8 cellular contexts compared by ENCODE assay signal in genomic region chr16:50245417-50246298, GRCh38. TPM values are rescaled to one million over a fixed set of nuclear protein-coding genes. Genes with fewer than 3 reads are reported as not detected.
DNase-seq lines count a peak whose midpoint lies in the region; ATAC-seq and TF ChIP-seq lines count a peak whose summit lies in the region.

No MANE protein-coding gene starts in this region.

- H3K27ac ChIP-seq in OCI-LY7 (ENCODE audit: low read depth, low read length, poor library complexity, severe bottlenecking) (no peak overlapping the region), parathyroid adenoma (no peak overlapping the region)

- POLR2A ChIA-PET in OCI-LY7 (lab: Charles Lee) = no interaction called here

- H3K4me1 ChIP-seq in OCI-LY7 (ENCODE audit: insufficient read depth, low read length, poor library complexity, severe bottlenecking) (no peaks in the 10 kb centered on the region), parathyroid adenoma (no peaks in the 10 kb centered on the region)

- TF ChIP-seq CTCF in OCI-LY7 (conservative IDR thresholded peaks at IDR 0.05; ENCODE audit: low read length) (no peak), glutamatergic neuron (IDR thresholded peaks at IDR 0.05; ENCODE audit: partially characterized antibody, unreplicated experiment) (peak; percentile 9), parathyroid adenoma (IDR thresholded peaks at IDR 0.05) (no peak)

- H2AFZ ChIP-seq in OCI-LY7 (ENCODE audit: low read length) (peak overlapping the region; percentile 76; the same call in 1 of the 2 replicates), parathyroid adenoma (peak overlapping the region; percentile 78)

- DNase-seq in NOMO-1 (lab: John Stamatoyannopoulos, UW; ENCODE audit: unreplicated experiment in 2 of 2) (peak; percentile 38 to 46), NOMO-1 treated with dmso at 0.1 percent for 144 hours (lab: John Stamatoyannopoulos, UW; ENCODE audit: unreplicated experiment) (no peak), OCI-LY7 (ENCODE audit: low spot score) (peak; percentile 57), glutamatergic neuron (peak; percentile 61), COR-L47 (lab: John Stamatoyannopoulos, UW) (no peak)
- DNase-seq in activated effector memory CD4-positive, alpha-beta T cell treated with anti-CD3 and anti-CD28 coated beads, Interleukin-2, amount 50 U/mL, for 16 hours = peak; percentile 85

- H3K4me3 ChIP-seq in OCI-LY7 (ENCODE audit: low read depth, low read length, poor library complexity, severe bottlenecking) (peak overlapping the region; percentile 67), parathyroid adenoma (ENCODE audit: low read depth, low read length) (peak overlapping the region; percentile 43)

- peak overlapping the region; percentile 38 for H3K4me3 Mint-ChIP-seq in glutamatergic neuron (ENCODE audit: unreplicated experiment)

- no TSS peak for BruUV-seq in OCI-LY7 (replicated peaks; lab: Mats Ljungman, UMichigan)

- peak; percentile 55 for ATAC-seq in HG02938 (IDR thresholded peaks at IDR 0.05; ENCODE audit: unreplicated experiment)

- H3K27ac Mint-ChIP-seq in glutamatergic neuron (ENCODE audit: unreplicated experiment) = no peak overlapping the region

- CTCF ChIA-PET in OCI-LY7 (lab: Charles Lee; ENCODE audit: unreplicated experiment) = no interaction called here

- H4K20me1 ChIP-seq in OCI-LY7 (ENCODE audit: insufficient read depth, low read length) = no peaks in the 10 kb centered on the region

- no peaks in the 10 kb centered on the region for H3K36me3 Mint-ChIP-seq in glutamatergic neuron (ENCODE audit: unreplicated experiment)

- H3K27me3 ChIP-seq in parathyroid adenoma (ENCODE audit: control insufficient read depth, insufficient read depth, low read length) = no peaks in the 10 kb centered on the region

- peak overlapping the region; percentile 77 for H3K4me2 ChIP-seq in OCI-LY7 (ENCODE audit: low read length)
- peak overlapping the region; percentile 55 for H3K4me2 ChIP-seq in parathyroid adenoma (ENCODE audit: low read length)

- intact Hi-C loops in OCI-LY7 (cut with micrococcal nuclease; ENCODE audit: unreplicated experiment) = no loop called here

- H3K79me2 ChIP-seq in OCI-LY7 (ENCODE audit: insufficient read depth, low read depth, low read length) (no peaks in the 10 kb centered on the region), parathyroid adenoma (no peaks in the 10 kb centered on the region)

- no peaks in the 10 kb centered on the region for H3K9me2 ChIP-seq in OCI-LY7 (ENCODE audit: insufficient read depth, low read length)

- H3K36me3 ChIP-seq in OCI-LY7 (ENCODE audit: insufficient read depth, low read length) = no peaks in the 10 kb centered on the region
- no peaks in the 10 kb centered on the region for H3K36me3 ChIP-seq in parathyroid adenoma (ENCODE audit: control insufficient read depth, insufficient read depth, low read length)

- H3K9me3 ChIP-seq in OCI-LY7 (ENCODE audit: low read length) (no peaks in the 10 kb centered on the region), parathyroid adenoma (ENCODE audit: control insufficient read depth, low read length) (no peaks in the 10 kb centered on the region)

- H3K27me3 Mint-ChIP-seq in glutamatergic neuron (ENCODE audit: unreplicated experiment) = peaks cover 8% of the 10 kb centered on the region

- peaks cover 4% of the 10 kb centered on the region for H3K9me3 Mint-ChIP-seq in glutamatergic neuron (ENCODE audit: unreplicated experiment)

- peaks cover 8% of the 10 kb centered on the region for H3K4me1 Mint-ChIP-seq in glutamatergic neuron (ENCODE audit: low read depth, unreplicated experiment)

- no peak overlapping the region for H3K9ac ChIP-seq in parathyroid adenoma

RNA-seq across cellular contexts. Expression of gene ADCY7, which starts 20.7 kb away (rescaled TPM):
- total RNA-seq in OCI-LY7 (2014; rRNA removed; shearing (Covaris generic)) = 36.9 and 49.9 TPM in 2 replicates
- 62.0 and 77.7 TPM in 2 replicates for total RNA-seq in OCI-LY7 (2022)
- total RNA-seq in glutamatergic neuron (ENCODE audit: unreplicated experiment) = 16.7 TPM

Comparison
In these comparisons a context has a peak if more than half of its experiments do, and no peak if none do; other contexts are left out.
1. DNase-seq: peak in NOMO-1 (2 of 2), OCI-LY7 (single experiment), activated effector memory CD4-positive, alpha-beta T cell treated with anti-CD3 and anti-CD28 coated beads, Interleukin-2, amount 50 U/mL, for 16 hours (single experiment) and glutamatergic neuron (single experiment); none in NOMO-1 treated with dmso at 0.1 percent for 144 hours (single experiment) and COR-L47 (single experiment).